In the genomic region with DNA sequence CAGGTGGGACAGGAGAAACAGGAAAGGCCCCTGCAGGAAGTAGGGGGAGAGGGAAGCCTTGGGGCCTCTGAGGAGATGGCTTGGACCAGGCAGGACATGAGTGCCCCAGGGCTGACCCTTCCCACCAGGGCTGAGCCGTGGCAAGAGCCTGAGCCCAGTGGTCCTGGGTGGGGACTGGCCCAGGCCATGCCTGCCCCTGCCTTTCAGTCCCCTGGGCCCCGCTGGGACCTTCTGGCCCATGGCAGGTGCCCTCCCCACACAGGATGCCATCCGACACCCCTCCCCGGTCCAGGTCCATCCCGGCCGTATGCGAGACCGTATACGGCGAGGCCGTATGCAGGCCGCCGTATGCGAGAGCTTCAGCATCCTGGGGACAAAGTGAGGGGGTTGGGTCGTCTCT, we compare ENCODE assay signal across 19 cellular contexts. TPM values are rescaled to one million over a fixed set of nuclear protein-coding genes. Genes with fewer than 3 reads are reported as not detected.
DNase-seq lines count a peak whose midpoint lies in the region; ATAC-seq, FAIRE-seq and TF ChIP-seq lines count a peak whose summit lies in the region.
"Had no signal": no experiment of that assay in that cellular context is flagged by ENCODE, and none has a peak within 500 bp of the region (broad histone marks: within the 10 kb centered on the region; RNA-seq: fewer than 3 reads in every experiment).

No MANE protein-coding gene starts in this region.

- CTCF ChIA-PET in H1 (lab: Charles Lee; ENCODE audit: partially characterized antibody), result interaction anchor here (0.6 to 15.9 kb wide), 9 partner anchors 8 to 201 kb away, joined by 3 to 266 read pairs (median 3); no protein-coding TSS in a partner anchor

- H3K27me3 ChIP-seq in H1 (replicated peaks in 1 of 4; ENCODE audit: control insufficient read depth in 3 of 4, extremely low read depth in 1 of 4, insufficient read depth in 3 of 4, low read length in 3 of 4) (no peaks in the 10 kb centered on the region; a peak in 2 of 7 replicates), osteoblast (ENCODE audit: insufficient read depth, low read length) (peaks cover 3% of the 10 kb centered on the region), stomach (peaks cover 0 to 62% (median 0%) of the 10 kb centered on the region in 3 donors)
- H3K27me3 ChIP-seq: BLaER1 had no signal

- H3K4me3 ChIP-seq in NB4 (ENCODE audit: low read depth, low read length) (no peak overlapping the region), H1 (ENCODE audit: extremely low read depth in 1 of 4, insufficient read depth in 2 of 4, low read depth in 3 of 4, low read length in 4 of 4) (no peak overlapping the region), kidney (ENCODE audit: low read length in 2 of 2) (no peak overlapping the region), osteoblast (ENCODE audit: insufficient read depth, low read length) (no peak overlapping the region), stomach (no peak overlapping the region)
- H3K4me3 ChIP-seq: A549, BLaER1 had no signal

- WGBS in H1 (ENCODE audit: extremely low coverage in 1 of 2, insufficient coverage in 1 of 2, insufficient read length in 1 of 2, insufficient replicate concordance in 2 of 2, low coverage in 1 of 2, low lambda C conversion rate in 2 of 2, missing lambda C conversion rate in 1 of 2), 2 experiments, result 46% methylated on average over 13 of the region's 15 CpGs; no CpG with 5 or more reads in 1 of the 2 experiments
- 77 to 84% (median 81%) methylated on average over 12 to 15 of the region's 15 CpGs for WGBS in stomach, 5 donors

- peak overlapping the region; percentile 83; the same call in 1 of the 2 replicates for H4K8ac ChIP-seq in H1 (ENCODE audit: extremely low read depth, insufficient read depth, low read length)

- H2BK20ac ChIP-seq in H1 (ENCODE audit: low read length), result peak overlapping the region; percentile 98

- H3K9ac ChIP-seq in H1 (replicated peaks in 1 of 4; ENCODE audit: extremely low read depth in 1 of 4, low read depth in 3 of 4, low read length in 3 of 4) (no peak overlapping the region), kidney (ENCODE audit: low read length in 2 of 2) (no peak overlapping the region)
- H3K9ac ChIP-seq: BLaER1 had no signal

- no peak for TF ChIP-seq RAD21 in H1 (IDR thresholded peaks at IDR 0.05 in 1 of 2, conservative IDR thresholded peaks at IDR 0.05 in 1 of 2; ENCODE audit: low read depth in 2 of 2, low read length in 2 of 2)

- H3K4me2 ChIP-seq in H1 (ENCODE audit: insufficient read depth in 1 of 2, low read depth in 2 of 2, low read length in 2 of 2), result no peak overlapping the region
- H3K4me2 ChIP-seq in osteoblast (ENCODE audit: insufficient read depth, low read length), result no peak overlapping the region
- H3K4me2 ChIP-seq: A549 had no signal

- H3K9me3 Mint-ChIP-seq in HFFc6, result no peaks in the 10 kb centered on the region
- H3K9me3 Mint-ChIP-seq: CD4-positive, alpha-beta memory T cell; IgD-negative memory B cell had no signal

- no peak for TF ChIP-seq CTCF in NB4 (IDR thresholded peaks at IDR 0.05; ENCODE audit: low read depth, low read length)
- no peak for TF ChIP-seq CTCF in H1 (IDR thresholded peaks at IDR 0.05; ENCODE audit: control extremely low read depth in 1 of 3, insufficient read depth in 1 of 3, low read depth in 1 of 3, low read length in 3 of 3)
- no peak for TF ChIP-seq CTCF in kidney (IDR thresholded peaks at IDR 0.05; ENCODE audit: borderline replicate concordance, extremely low read depth, insufficient read depth)
- no peak for TF ChIP-seq CTCF in osteoblast (IDR thresholded peaks at IDR 0.05; ENCODE audit: extremely low read depth, low read depth, low read length)
- no peak for TF ChIP-seq CTCF in HFFc6 (IDR thresholded peaks at IDR 0.05)
- no peak for TF ChIP-seq CTCF in stomach (IDR thresholded peaks at IDR 0.05)

- peaks cover 0 to 40% (median 23%) of the 10 kb centered on the region in 4 experiments; a peak in 6 of 7 replicates for H3K4me1 ChIP-seq in H1 (replicated peaks in 1 of 4; ENCODE audit: control insufficient read depth in 3 of 4, insufficient read depth in 4 of 4, low read length in 3 of 4)
- peaks cover 0 to 10% of the 10 kb centered on the region in 2 donors for H3K4me1 ChIP-seq in kidney (ENCODE audit: control insufficient read depth in 1 of 2, insufficient read depth in 1 of 2, low read depth in 1 of 2, low read length in 2 of 2)
- peaks cover 14% of the 10 kb centered on the region for H3K4me1 ChIP-seq in osteoblast (ENCODE audit: insufficient read depth, low read length)
- H3K4me1 ChIP-seq in stomach, result peaks cover 17 to 43% (median 31%) of the 10 kb centered on the region in 4 donors

- H2AFZ ChIP-seq in H1 (ENCODE audit: low read length) (no peak overlapping the region), osteoblast (ENCODE audit: low read length) (no peak overlapping the region)

- H3K23me2 ChIP-seq in H1 (ENCODE audit: low read depth, low read length), result no peaks in the 10 kb centered on the region; the same call in 1 of the 2 replicates

- peak overlapping the region; percentile 78 for H4K91ac ChIP-seq in H1 (replicated peaks; ENCODE audit: insufficient read length, low read length)

- POLR2A ChIA-PET in H1 (lab: Charles Lee; ENCODE audit: partially characterized antibody), result interaction anchor here (0.8 to 1.2 kb wide), 4 partner anchors 8 to 56 kb away, joined by 3 to 5 read pairs (median 3); no protein-coding TSS in a partner anchor

- TF ChIP-seq EP300 in H1 (IDR thresholded peaks at IDR 0.05; ENCODE audit: borderline replicate concordance in 1 of 2, low read depth in 2 of 2, low read length in 2 of 2), result no peak
- TF ChIP-seq EP300 in stomach (IDR thresholded peaks at IDR 0.05), result no peak

- TF ChIP-seq POLR2A in NB4 (IDR thresholded peaks at IDR 0.05; ENCODE audit: extremely low read depth, insufficient read length) (no peak), H1 (IDR thresholded peaks at IDR 0.05; ENCODE audit: control extremely low read depth in 1 of 2, low read depth in 2 of 2, low read length in 2 of 2) (no peak), stomach (IDR thresholded peaks at IDR 0.05) (no peak)

- intact Hi-C loops in kidney (cut with DNase I) (no loop called here), stomach (cut with DNase I; ENCODE audit: low total_unique reads) (loop anchor here (10.0 kb wide), 1 partner anchor 211 kb away; a partner anchor contains a TSS)

- no peak overlapping the region for H3K14ac ChIP-seq in H1 (ENCODE audit: insufficient read length)

- H2BK15ac ChIP-seq in H1 (ENCODE audit: low read length), result 0 out of 2 replicates have a peak overlapping the region, but pooled peaks have one; percentile 46

- no peak overlapping the region for H3K56ac ChIP-seq in H1 (replicated peaks; ENCODE audit: insufficient read length, low read depth, low read length)

- no peak overlapping the region for H3K4me3 Mint-ChIP-seq in HFFc6
- H3K4me3 Mint-ChIP-seq: CD14-positive monocyte; CD4-positive, alpha-beta memory T cell; IgD-negative memory B cell had no signal

- no peak for ATAC-seq in GM21515 (IDR thresholded peaks at IDR 0.05; ENCODE audit: unreplicated experiment)
- ATAC-seq: A549 had no signal

- H3K9me3 ChIP-seq in H1 (ENCODE audit: insufficient read depth in 2 of 2, low read depth in 1 of 2, low read length in 1 of 2), result no peaks in the 10 kb centered on the region
- no peaks in the 10 kb centered on the region for H3K9me3 ChIP-seq in kidney (ENCODE audit: control insufficient read depth in 1 of 2, low read length in 2 of 2)
- no peaks in the 10 kb centered on the region for H3K9me3 ChIP-seq in osteoblast (ENCODE audit: low read depth, low read length)
- H3K9me3 ChIP-seq in stomach, result no peaks in the 10 kb centered on the region
- H3K9me3 ChIP-seq: A549, BLaER1 had no signal

- no peak overlapping the region for H2AK5ac ChIP-seq in H1 (ENCODE audit: low read depth, low read length)

- no peak overlapping the region for H3K23ac ChIP-seq in H1 (ENCODE audit: insufficient read length)

- peak overlapping the region; percentile 87; the same call in 1 of the 2 replicates for H2BK12ac ChIP-seq in H1 (ENCODE audit: low read depth, low read length)

- H3K27ac ChIP-seq in H1 (ENCODE audit: low read depth, low read length), result no peak overlapping the region
- H3K27ac ChIP-seq in kidney (ENCODE audit: low read depth in 2 of 2, low read length in 2 of 2), result no peak overlapping the region
- no peak overlapping the region for H3K27ac ChIP-seq in osteoblast (ENCODE audit: low read depth, low read length)
- no peak overlapping the region for H3K27ac ChIP-seq in stomach
- H3K27ac ChIP-seq: A549, BLaER1 had no signal

- no peak for FAIRE-seq in H1 (lab: Jason Lieb, UNC)
- FAIRE-seq in kidney (lab: Jason Lieb, UNC), result no peak
- FAIRE-seq: A549 had no signal

- no peaks in the 10 kb centered on the region for H3K36me3 Mint-ChIP-seq in HFFc6 (ENCODE audit: low read depth)
- H3K36me3 Mint-ChIP-seq: CD14-positive monocyte; CD4-positive, alpha-beta memory T cell; IgD-negative memory B cell had no signal

- no peaks in the 10 kb centered on the region for H3K79me2 ChIP-seq in H1 (ENCODE audit: control insufficient read depth in 1 of 2, insufficient read depth in 2 of 2, low read length in 2 of 2)
- no peaks in the 10 kb centered on the region for H3K79me2 ChIP-seq in osteoblast (ENCODE audit: insufficient read depth, low read length)

- no peaks in the 10 kb centered on the region for H4K20me1 ChIP-seq in H1 (replicated peaks in 1 of 2; ENCODE audit: control insufficient read depth in 1 of 2, insufficient read depth in 2 of 2, low read length in 2 of 2)
- H4K20me1 ChIP-seq in osteoblast (ENCODE audit: insufficient read depth, low read length), result no peaks in the 10 kb centered on the region
- H4K20me1 ChIP-seq: BLaER1 had no signal

- H3K18ac ChIP-seq in H1 (ENCODE audit: extremely low read depth, low read length), result peak overlapping the region; percentile 83

- peak overlapping the region; percentile 74 for H3K4ac ChIP-seq in H1 (replicated peaks; ENCODE audit: insufficient read length, low read depth, low read length)

- H3K4me1 Mint-ChIP-seq in HFFc6 (ENCODE audit: low read depth), result peaks cover 16% of the 10 kb centered on the region

- no peak overlapping the region for H4K5ac ChIP-seq in H1 (ENCODE audit: insufficient read length, low read depth, low read length)

- H2BK5ac ChIP-seq in H1 (ENCODE audit: low read depth, low read length), result peak overlapping the region; percentile 95; the same call in 1 of the 2 replicates

- peaks cover 4% of the 10 kb centered on the region for H3K27me3 Mint-ChIP-seq in HFFc6 (ENCODE audit: insufficient read depth)

- H3K27ac Mint-ChIP-seq in HFFc6, result no peak overlapping the region
- H3K27ac Mint-ChIP-seq: CD14-positive monocyte; CD4-positive, alpha-beta memory T cell; IgD-negative memory B cell had no signal

- no peaks in the 10 kb centered on the region for H3K79me1 ChIP-seq in H1 (ENCODE audit: low read depth, low read length)

- H3K36me3 ChIP-seq in H1 (ENCODE audit: control insufficient read depth in 2 of 4, insufficient read depth in 4 of 4, low read length in 3 of 4) (no peaks in the 10 kb centered on the region), kidney (ENCODE audit: control insufficient read depth in 1 of 2, insufficient read depth in 2 of 2, low read length in 2 of 2) (no peaks in the 10 kb centered on the region), osteoblast (ENCODE audit: insufficient read depth, low read length) (no peaks in the 10 kb centered on the region), stomach (no peaks in the 10 kb centered on the region)
- H3K36me3 ChIP-seq: BLaER1 had no signal

- DNase-seq in NB4 (ENCODE audit: low read depth) (peak; percentile 10), H1 (ENCODE audit: low read depth in 1 of 2, low spot score in 2 of 2) (no peak), kidney (peak; percentile 63), osteoblast (ENCODE audit: insufficient read length, low spot score, missing footprints) (peak; percentile 73), HFFc6 (no peak), KG1 (lab: John Stamatoyannopoulos, UW) (no peak), stomach (no peak)
- DNase-seq: AML-193; CD4-positive, alpha-beta memory T cell; DMS79 treated with DMSO at 0.1 percent for 48 hours; GF-D8; HCEC 1CT; KBM-7 had no signal

- H2BK120ac ChIP-seq in H1 (replicated peaks; ENCODE audit: low read depth, low read length), result peak overlapping the region; percentile 69

RNA-seq across cellular contexts. Expression of a gene that starts 2.0 kb away (rescaled TPM):
- total RNA-seq in H1 (2021; fragmentation: NEBNext Ultra II Directional; extraction: Animal tissue kit (Norgen Biotek cat#: 25700)), result not detected in 2 replicates
- polyA plus RNA-seq in H1 (2011; rRNA removed) (not detected in 2 replicates), kidney (ENCODE audit: insufficient read depth, low read depth, low replicate concordance) (not detected), stomach (not detected)
- polyA plus RNA-seq in H1 (2011; cell fraction: cytosol; rRNA removed), result not detected
- polyA plus RNA-seq in H1 (2011; cell fraction: nucleus; rRNA removed), result not detected
- polyA plus RNA-seq in H1 (2012, experiment 1 of 2), result not detected in 4 replicates
- polyA plus RNA-seq in H1 (2012, experiment 2 of 2), result not detected
- not detected for polyA plus RNA-seq in H1 (2013, experiment 1 of 2)
- polyA plus RNA-seq in H1 (2013, experiment 2 of 2), result not detected
- not detected in 2 replicates for polyA minus RNA-seq in H1 (2011; rRNA and poly(A)+ RNA removed)
- polyA minus RNA-seq in H1 (2011; cell fraction: cytosol; rRNA and poly(A)+ RNA removed), result not detected
- not detected for polyA minus RNA-seq in H1 (2011; cell fraction: nucleus; rRNA and poly(A)+ RNA removed)
- total RNA-seq in kidney (not detected), osteoblast (not detected in 2 replicates), stomach (not detected)
- total RNA-seq in HFFc6 (2021; fragmentation: NEBNext Ultra II Directional; extraction: Animal tissue kit (Norgen Biotek cat#: 25700)), result not detected
- total RNA-seq: CD4-positive, alpha-beta memory T cell; H4 had no signal
- polyA plus RNA-seq: A549; CD14-positive monocyte; CD4-positive, alpha-beta memory T cell; IgD-negative memory B cell had no signal

RNA-seq across cellular contexts. Expression of a gene that starts 45.4 kb away (rescaled TPM):
- 28.9 and 31.6 TPM in 2 replicates for total RNA-seq in H1 (2021; fragmentation: NEBNext Ultra II Directional; extraction: Animal tissue kit (Norgen Biotek cat#: 25700))
- polyA plus RNA-seq in H1 (2011; rRNA removed) (35.6 and 53.0 TPM in 2 replicates), kidney (ENCODE audit: insufficient read depth, low read depth, low replicate concordance) (5.0 TPM), stomach (10 to 100 TPM; 11.8 to 15.4 (median 14.1) TPM)
- 34.6 TPM for polyA plus RNA-seq in H1 (2011; cell fraction: cytosol; rRNA removed)
- 59.9 TPM for polyA plus RNA-seq in H1 (2011; cell fraction: nucleus; rRNA removed)
- 25.2 to 37.3 TPM (median 35.0 TPM) in 4 replicates for polyA plus RNA-seq in H1 (2012, experiment 1 of 2)
- polyA plus RNA-seq in H1 (2012, experiment 2 of 2), result 31.6 TPM
- polyA plus RNA-seq in H1 (2013, experiment 1 of 2), result 26.6 TPM
- 29.4 TPM for polyA plus RNA-seq in H1 (2013, experiment 2 of 2)
- polyA minus RNA-seq in H1 (2011; rRNA and poly(A)+ RNA removed), result 15.4 and 17.4 TPM in 2 replicates
- polyA minus RNA-seq in H1 (2011; cell fraction: cytosol; rRNA and poly(A)+ RNA removed), result 36.6 TPM
- polyA minus RNA-seq in H1 (2011; cell fraction: nucleus; rRNA and poly(A)+ RNA removed), result 37.5 TPM
- total RNA-seq in kidney (18.4 TPM), osteoblast (16.2 and 21.0 TPM in 2 replicates), stomach (100 to 1,000 TPM in 1 of 5 donors, 10 to 100 TPM in 3, 1 to 10 TPM in 1; 8.0 to 103 (median 36.2) TPM)
- 10 to 100 TPM in 2 of 6 experiments, 1 to 10 TPM in 4; 8.6 to 11.7 (median 9.6) TPM for total RNA-seq in HFFc6 (2021; fragmentation: NEBNext Ultra II Directional; extraction: Animal tissue kit (Norgen Biotek cat#: 25700))

Comparison
In these comparisons a context has a peak if more than half of its experiments do, and no peak if none do; other contexts are left out.
1. DNase-seq: peak in NB4 (single experiment), kidney (single experiment) and osteoblast (single experiment); none in H1 (0 of 2), HFFc6 (single experiment), KG1 (single experiment) and stomach (single experiment).